9 cellular contexts compared by ENCODE assay signal in the genomic region with DNA sequence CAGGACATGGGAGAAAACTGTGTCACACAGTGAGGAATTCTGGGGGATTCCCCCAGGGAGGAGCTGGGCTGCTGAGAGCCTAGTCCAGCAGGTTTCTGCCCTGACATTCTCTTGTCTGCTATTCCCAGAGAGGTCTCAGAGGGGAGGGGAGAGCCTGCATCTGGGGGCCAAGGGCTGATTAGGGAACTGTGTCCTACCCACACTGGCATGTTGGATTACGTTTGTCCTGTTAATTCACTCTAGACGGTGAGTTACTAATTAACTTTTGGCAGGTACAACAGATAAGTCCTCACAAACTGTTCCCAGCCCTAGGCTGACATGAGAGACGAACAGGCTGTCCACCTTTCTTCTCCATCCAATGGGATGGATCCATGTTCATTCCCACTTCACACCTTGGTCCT. TPM values are rescaled to one million over a fixed set of nuclear protein-coding genes. Genes with fewer than 3 reads are reported as not detected.
DNase-seq lines count a peak whose midpoint lies in the region; ATAC-seq and TF ChIP-seq lines count a peak whose summit lies in the region.
"Had no signal": no experiment of that assay in that cellular context is flagged by ENCODE, and none has a peak within 500 bp of the region (broad histone marks: within the 10 kb centered on the region; RNA-seq: fewer than 3 reads in every experiment).

No MANE protein-coding gene starts in this region.

- TF ChIP-seq CTCF in HFFc6 (IDR thresholded peaks at IDR 0.05): no peak

- POLR2A ChIA-PET in activated CD8-positive, alpha-beta T cell treated with anti-CD3 and anti-CD28 coated beads, Interleukin-2, amount 10 ng/mL, durations not matched to agents 7 days and 5 days (lab: Charles Lee): interaction anchor here (2.4 to 19.5 kb wide), 3 partner anchors 8 to 41 kb away, joined by 12 to 409 read pairs (median 14); a partner anchor contains a TSS

- no peak for ATAC-seq in activated CD8-positive, alpha-beta T cell treated with anti-CD3 and anti-CD28 coated beads, Interleukin-2, amount 10 ng/mL, durations not matched to agents 7 days and 5 days
- no peak for ATAC-seq in stimulated activated memory B cell treated with anti-CD40 and anti-IgM and Interleukin-4, amounts not matched to agents 10 μg/mL and 1 μg/mL and 100 μg/mL, for 72 hours

- CTCF ChIA-PET in activated CD8-positive, alpha-beta T cell treated with anti-CD3 and anti-CD28 coated beads, Interleukin-2, amount 10 ng/mL, durations not matched to agents 7 days and 5 days (lab: Charles Lee): interaction anchor here (0.7 to 9.1 kb wide), 15 partner anchors 8 to 154 kb away, joined by 3 to 206 read pairs (median 6); a partner anchor contains a TSS

- in situ Hi-C loops in G401 (cut with HindIII; ENCODE audit: low sequenced_read_pairs): loop anchor here (10.0 kb wide), 1 partner anchor 172 kb away; no protein-coding TSS in a partner anchor

- peak overlapping the region; percentile 70; the same call in 1 of the 2 replicates for H3K4me3 Mint-ChIP-seq in HFFc6
- peak overlapping the region; percentile 26 for H3K4me3 Mint-ChIP-seq in activated CD8-positive, alpha-beta T cell treated with anti-CD3 and anti-CD28 coated beads, Interleukin-2, amount 10 ng/mL, durations not matched to agents 7 days and 5 days
- H3K4me3 Mint-ChIP-seq in stimulated activated memory B cell treated with anti-CD40 and anti-IgM and Interleukin-4, amounts not matched to agents 10 μg/mL and 1 μg/mL and 100 μg/mL, for 72 hours: no peak overlapping the region

- DNase-seq in HFFc6 (no peak), kidney tubule cell (ENCODE audit: low spot score) (peak; percentile 79), H4 (ENCODE audit: low spot score) (no peak), G401 (ENCODE audit: low spot score) (no peak), foreskin melanocyte (no peak)
- DNase-seq in activated CD8-positive, alpha-beta T cell treated with anti-CD3 and anti-CD28 coated beads, Interleukin-2, amount 10 ng/mL, durations not matched to agents 7 days and 5 days: no peak
- DNase-seq: NCI-H1105 had no signal

- no peaks in the 10 kb centered on the region for H3K9me3 Mint-ChIP-seq in HFFc6
- H3K9me3 Mint-ChIP-seq in activated CD8-positive, alpha-beta T cell treated with anti-CD3 and anti-CD28 coated beads, Interleukin-2, amount 10 ng/mL, durations not matched to agents 7 days and 5 days (ENCODE audit: insufficient read depth): no peaks in the 10 kb centered on the region
- no peaks in the 10 kb centered on the region for H3K9me3 Mint-ChIP-seq in stimulated activated memory B cell treated with anti-CD40 and anti-IgM and Interleukin-4, amounts not matched to agents 10 μg/mL and 1 μg/mL and 100 μg/mL, for 72 hours

- H3K36me3 Mint-ChIP-seq in HFFc6 (ENCODE audit: low read depth): peaks cover 40% of the 10 kb centered on the region
- H3K36me3 Mint-ChIP-seq in activated CD8-positive, alpha-beta T cell treated with anti-CD3 and anti-CD28 coated beads, Interleukin-2, amount 10 ng/mL, durations not matched to agents 7 days and 5 days (ENCODE audit: low read depth): peaks cover 73% of the 10 kb centered on the region
- peaks cover 42% of the 10 kb centered on the region for H3K36me3 Mint-ChIP-seq in stimulated activated memory B cell treated with anti-CD40 and anti-IgM and Interleukin-4, amounts not matched to agents 10 μg/mL and 1 μg/mL and 100 μg/mL, for 72 hours

- H3K4me1 Mint-ChIP-seq in HFFc6 (ENCODE audit: low read depth): peaks cover 76% of the 10 kb centered on the region
- H3K4me1 Mint-ChIP-seq in activated CD8-positive, alpha-beta T cell treated with anti-CD3 and anti-CD28 coated beads, Interleukin-2, amount 10 ng/mL, durations not matched to agents 7 days and 5 days (ENCODE audit: low read depth): peaks cover 68% of the 10 kb centered on the region
- H3K4me1 Mint-ChIP-seq in stimulated activated memory B cell treated with anti-CD40 and anti-IgM and Interleukin-4, amounts not matched to agents 10 μg/mL and 1 μg/mL and 100 μg/mL, for 72 hours: peaks cover 71% of the 10 kb centered on the region

- peak overlapping the region; percentile 97 for H3K27ac Mint-ChIP-seq in HFFc6
- peak overlapping the region; percentile 91 for H3K27ac Mint-ChIP-seq in activated CD8-positive, alpha-beta T cell treated with anti-CD3 and anti-CD28 coated beads, Interleukin-2, amount 10 ng/mL, durations not matched to agents 7 days and 5 days
- peak overlapping the region; percentile 77 for H3K27ac Mint-ChIP-seq in stimulated activated memory B cell treated with anti-CD40 and anti-IgM and Interleukin-4, amounts not matched to agents 10 μg/mL and 1 μg/mL and 100 μg/mL, for 72 hours

- peaks cover 3% of the 10 kb centered on the region for H3K27me3 Mint-ChIP-seq in HFFc6 (ENCODE audit: insufficient read depth)
- no peaks in the 10 kb centered on the region for H3K27me3 Mint-ChIP-seq in activated CD8-positive, alpha-beta T cell treated with anti-CD3 and anti-CD28 coated beads, Interleukin-2, amount 10 ng/mL, durations not matched to agents 7 days and 5 days (ENCODE audit: low read depth)
- no peaks in the 10 kb centered on the region for H3K27me3 Mint-ChIP-seq in stimulated activated memory B cell treated with anti-CD40 and anti-IgM and Interleukin-4, amounts not matched to agents 10 μg/mL and 1 μg/mL and 100 μg/mL, for 72 hours

RNA-seq across cellular contexts. Expression of a gene that starts 2.6 kb away (rescaled TPM):
- 100 to 1,000 TPM; 731 to 914 (median 779) TPM for total RNA-seq in HFFc6 (2021; fragmentation: NEBNext Ultra II Directional; extraction: Animal tissue kit (Norgen Biotek cat#: 25700))
- total RNA-seq in activated CD8-positive, alpha-beta T cell treated with anti-CD3 and anti-CD28 coated beads, Interleukin-2, amount 10 ng/mL, durations not matched to agents 7 days and 5 days: 100 to 1,000 TPM; 795 to 814 TPM
- total RNA-seq in H4 (2014; rRNA removed; shearing (Covaris generic)): 77.7 and 126 TPM in 2 replicates
- total RNA-seq in G401 (2014; rRNA removed; shearing (Covaris generic)): 5.0 and 7.4 TPM in 2 replicates

RNA-seq across cellular contexts. Expression of a gene that starts 29.2 kb away (rescaled TPM):
- total RNA-seq in HFFc6 (2021; fragmentation: NEBNext Ultra II Directional; extraction: Animal tissue kit (Norgen Biotek cat#: 25700)): 10 to 100 TPM in 4 of 6 experiments, 1 to 10 TPM in 2; 9.5 to 11.9 (median 10.5) TPM
- 10 to 100 TPM; 34.4 to 40.9 TPM for total RNA-seq in activated CD8-positive, alpha-beta T cell treated with anti-CD3 and anti-CD28 coated beads, Interleukin-2, amount 10 ng/mL, durations not matched to agents 7 days and 5 days
- total RNA-seq in H4 (2014; rRNA removed; shearing (Covaris generic)): 0.74 and 3.8 TPM in 2 replicates
- 21.0 and 27.3 TPM in 2 replicates for total RNA-seq in G401 (2014; rRNA removed; shearing (Covaris generic))

RNA-seq across cellular contexts. Expression of a gene that starts 40.5 kb away (rescaled TPM):
- not detected for total RNA-seq in HFFc6 (2021; fragmentation: NEBNext Ultra II Directional; extraction: Animal tissue kit (Norgen Biotek cat#: 25700))
- total RNA-seq in activated CD8-positive, alpha-beta T cell treated with anti-CD3 and anti-CD28 coated beads, Interleukin-2, amount 10 ng/mL, durations not matched to agents 7 days and 5 days: 1,000 to 10,000 TPM; 1,112 to 1,180 TPM
- total RNA-seq in H4 (2014; rRNA removed; shearing (Covaris generic)): 3.0 TPM in 1 of 2 replicates, not detected in the other
- total RNA-seq in G401 (2014; rRNA removed; shearing (Covaris generic)): 0.55 and 2.3 TPM in 2 replicates
- total RNA-seq: endothelial cell of umbilical vein had no signal

RNA-seq across cellular contexts. Expression of a gene that starts 43.3 kb away (rescaled TPM):
- total RNA-seq in HFFc6 (2021; fragmentation: NEBNext Ultra II Directional; extraction: Animal tissue kit (Norgen Biotek cat#: 25700)): 1 to 10 TPM; 4.9 to 8.6 (median 8.4) TPM
- total RNA-seq in activated CD8-positive, alpha-beta T cell treated with anti-CD3 and anti-CD28 coated beads, Interleukin-2, amount 10 ng/mL, durations not matched to agents 7 days and 5 days: 10 to 100 TPM; 48.7 to 49.1 TPM
- 18.1 and 21.3 TPM in 2 replicates for total RNA-seq in H4 (2014; rRNA removed; shearing (Covaris generic))
- 16.7 and 19.1 TPM in 2 replicates for total RNA-seq in G401 (2014; rRNA removed; shearing (Covaris generic))

Comparison
In these comparisons a context has a peak if more than half of its experiments do, and no peak if none do; other contexts are left out.
1. RNA of a gene that starts 40.5 kb away (total RNA-seq): 1,112 to 1,180 TPM in activated CD8-positive, alpha-beta T cell treated with anti-CD3 and anti-CD28 coated beads, Interleukin-2, amount 10 ng/mL, durations not matched to agents 7 days and 5 days; 3.0 TPM in H4, 0.55 to 2.3 TPM in G401 and not detected in HFFc6; every median in the first group is over 100 times any median in the second.
2. Peak in every context shown above with its lines, with median percentiles within 50 percentile points of each other: H3K27ac Mint-ChIP-seq.